25 cellular contexts compared by ENCODE assay signal in the genomic region with DNA sequence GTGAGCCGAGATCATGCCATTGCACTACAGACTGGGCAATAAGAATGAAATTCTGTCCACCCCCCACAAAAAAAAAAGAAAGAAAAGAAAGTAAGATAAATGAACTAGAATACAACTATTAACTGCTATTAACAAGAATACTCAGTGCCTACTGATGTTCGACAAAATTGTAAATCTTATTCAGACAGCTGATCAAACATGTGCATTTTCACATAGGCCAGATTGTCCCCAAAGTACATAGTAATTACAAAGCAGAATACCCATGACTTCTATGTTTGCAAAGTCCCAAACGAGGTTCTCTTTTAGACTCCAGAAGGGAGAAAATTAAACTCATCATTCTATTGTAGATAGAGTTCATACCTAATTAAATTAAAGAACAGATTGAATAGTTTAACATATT.
"Had no signal": no experiment of that assay in that cellular context is flagged by ENCODE, and none has a peak within 500 bp of the region (broad histone marks: within the 10 kb centered on the region; RNA-seq: fewer than 3 reads in every experiment).

No MANE protein-coding gene starts in this region.

- DNase-seq: activated CD4-positive, alpha-beta T cell treated with anti-CD3 and anti-CD28 coated beads, Interleukin-2, amount 10 ng/mL, durations not matched to agents 24 days and 14 days; activated CD4-positive, alpha-beta T cell treated with anti-CD3 and anti-CD28 coated beads, Interleukin-2, amount 50 U/mL, for 4 hours; activated CD8-positive, alpha-beta T cell treated with anti-CD3 and anti-CD28 coated beads for 36 hours; activated effector memory CD4-positive, alpha-beta T cell treated with Interleukin-2 at 50 U/mL for 16 hours; activated naive CD4-positive, alpha-beta T cell treated with anti-CD3 and anti-CD28 coated beads, Interleukin-2, amount 10 ng/mL, durations not matched to agents 7 days and 5 days; activated naive CD8-positive, alpha-beta T cell treated with anti-CD3 and anti-CD28 coated beads, Interleukin-2, amount 50 U/mL, for 24 hours; activated T-cell treated with anti-CD3 and anti-CD28 coated beads, Interleukin-2, amount 50 U/mL, for 4 hours; anterior cingulate cortex; Kasumi-1; KBM-7; MG63; NCI-H1048; NCI-H1105 treated with DMSO at 0.1 percent for 48 hours; NCI-H1436; NCI-H187; NCI-H2171; NCI-H510A; NCI-H526; SHP77; SJCRH30; T1000; WERI-Rb-1 had no signal

- H3K27ac ChIP-seq: cardiac muscle cell, SJCRH30, SK-N-MC, WERI-Rb-1 had no signal

- ATAC-seq: activated CD8-positive, alpha-beta T cell treated with anti-CD3 and anti-CD28 coated beads for 36 hours; activated naive CD8-positive, alpha-beta T cell treated with anti-CD3 and anti-CD28 coated beads, Interleukin-2, amount 50 U/mL, for 24 hours; activated T-cell treated with anti-CD3 and anti-CD28 coated beads, Interleukin-2, amount 50 U/mL, for 4 hours; Panc1 had no signal
